ENCODE assay signal across 14 cellular contexts in genomic region chr5:177539411-177539810, GRCh38. TPM values are rescaled to one million over a fixed set of nuclear protein-coding genes. Genes with fewer than 3 reads are reported as not detected.
DNase-seq lines count a peak whose midpoint lies in the region; ATAC-seq, FAIRE-seq and TF ChIP-seq lines count a peak whose summit lies in the region.
"Had no signal": no experiment of that assay in that cellular context is flagged by ENCODE, and none has a peak within 500 bp of the region (broad histone marks: within the 10 kb centered on the region; RNA-seq: fewer than 3 reads in every experiment).

No MANE protein-coding gene starts in this region.

- H3K9ac ChIP-seq in endodermal cell (ENCODE audit: extremely low read depth, low read length, poor library complexity, severe bottlenecking) (no peak overlapping the region), keratinocyte (ENCODE audit: control insufficient read depth, extremely low read depth, insufficient read depth, low read length) (no peak overlapping the region)

- dilution Hi-C loops in keratinocyte (cut with MboI; ENCODE audit: extremely low pct_ligation_motif_present, low sequenced_read_pairs) = no loop called here

- H3K4me2 ChIP-seq in keratinocyte (ENCODE audit: control insufficient read depth, extremely low read depth, insufficient read depth, low read depth, low read length) = peak overlapping the region; percentile 48

- H3K9me3 ChIP-seq in endodermal cell (ENCODE audit: control insufficient read depth, low read length) (no peaks in the 10 kb centered on the region), keratinocyte (ENCODE audit: control insufficient read depth, low read depth, low read length) (no peaks in the 10 kb centered on the region), tibial nerve (no peaks in the 10 kb centered on the region)
- H3K9me3 ChIP-seq: lower lobe of right lung had no signal

- H3K4me3 Mint-ChIP-seq in endodermal cell = no peak overlapping the region
- H3K4me3 Mint-ChIP-seq: activated T-cell treated with anti-CD3 and anti-CD28 coated beads, Interleukin-2, amount 50 U/mL, for 4 hours; brain had no signal

- ATAC-seq in HG03196 (IDR thresholded peaks at IDR 0.05; ENCODE audit: unreplicated experiment) = no peak
- ATAC-seq: activated T-cell treated with anti-CD3 and anti-CD28 coated beads, Interleukin-2, amount 50 U/mL, for 4 hours; lower lobe of right lung had no signal

- H3K27ac ChIP-seq in endodermal cell (ENCODE audit: low read depth, low read length) (no peak overlapping the region), keratinocyte (ENCODE audit: control insufficient read depth, insufficient read depth, low read length) (peak overlapping the region; percentile 19), tibial nerve (peak overlapping the region in 3 of 4 donors; percentile 15 to 62 (median 45))
- H3K27ac ChIP-seq: lower lobe of right lung had no signal

- H3K36me3 Mint-ChIP-seq in endodermal cell (ENCODE audit: low read depth) = peaks cover 58% of the 10 kb centered on the region

- DNase-seq in LHCN-M2 (ENCODE audit: low read depth) = peak; percentile 90
- DNase-seq in endodermal cell = no peak
- no peak for DNase-seq in keratinocyte (ENCODE audit: low read depth, low spot score)
- DNase-seq in tibial nerve (ENCODE audit: low spot score in 2 of 2) = peak in 1 of 2 donors; percentile 45
- DNase-seq in NCI-H748 treated with DMSO at 0.1 percent for 48 hours (lab: John Stamatoyannopoulos, UW) = no peak
- no peak for DNase-seq in inferior parietal cortex (ENCODE audit: extremely low spot score)
- DNase-seq: activated T-cell treated with anti-CD3 and anti-CD28 coated beads, Interleukin-2, amount 50 U/mL, for 4 hours; lower lobe of right lung; NCI-H510A; occipital lobe; stimulated activated naive CD4-positive, alpha-beta T cell treated with Interleukin-2 at 50 U/mL for 16 hours had no signal

- TF ChIP-seq CTCF in endodermal cell (conservative IDR thresholded peaks at IDR 0.05) (no peak), keratinocyte (optimal IDR thresholded peaks at IDR 0.05 in 1 of 3, IDR thresholded peaks at IDR 0.05 in 1 of 3, conservative IDR thresholded peaks at IDR 0.05 in 1 of 3; ENCODE audit: extremely low read depth in 1 of 3, insufficient read depth in 2 of 3, low read length in 3 of 3) (no peak), tibial nerve (IDR thresholded peaks at IDR 0.05) (no peak)

- H3K4me1 Mint-ChIP-seq in endodermal cell = peaks cover 10% of the 10 kb centered on the region

- peaks cover 6% of the 10 kb centered on the region for H3K9me1 ChIP-seq in keratinocyte (ENCODE audit: control insufficient read depth, extremely low read depth, insufficient read depth, low read length)

- H3K27me3 Mint-ChIP-seq in endodermal cell (ENCODE audit: insufficient read depth) = no peaks in the 10 kb centered on the region
- H3K27me3 Mint-ChIP-seq: brain had no signal

- H3K4me3 ChIP-seq in endodermal cell (ENCODE audit: low read length) (no peak overlapping the region), keratinocyte (ENCODE audit: control insufficient read depth in 2 of 3, extremely low read depth in 1 of 3, insufficient read depth in 2 of 3, low read depth in 1 of 3, low read length in 3 of 3) (no peak overlapping the region), tibial nerve (no peak overlapping the region)
- H3K4me3 ChIP-seq: lower lobe of right lung had no signal

- peak in 1 of 2 donors; percentile 60 for TF ChIP-seq EP300 in tibial nerve (IDR thresholded peaks at IDR 0.05)

- H4K20me1 ChIP-seq in keratinocyte (ENCODE audit: control insufficient read depth, extremely low read depth, insufficient read depth, low read length) = no peaks in the 10 kb centered on the region

- H3K4me1 ChIP-seq in endodermal cell (ENCODE audit: control insufficient read depth, insufficient read depth, low read length) (peaks cover 13% of the 10 kb centered on the region), keratinocyte (ENCODE audit: control insufficient read depth, extremely low read depth, insufficient read depth, low read length) (peaks cover 33% of the 10 kb centered on the region), tibial nerve (peaks cover 0 to 63% (median 24%) of the 10 kb centered on the region in 4 donors)

- no peak overlapping the region for H2AFZ ChIP-seq in keratinocyte (ENCODE audit: control insufficient read depth, low read length)

- H3K79me2 ChIP-seq in keratinocyte (ENCODE audit: control insufficient read depth, insufficient read depth, low read length) = peaks cover 51% of the 10 kb centered on the region

- WGBS in endodermal cell (ENCODE audit: insufficient coverage in 1 of 2, insufficient read length in 1 of 2), 2 experiments = 95 to 100% methylated on average over 2 of the region's 2 CpGs
- 31 to 37% methylated on average over 2 of the region's 2 CpGs for WGBS in tibial nerve, 2 donors

- no peak for TF ChIP-seq POLR2A in tibial nerve (IDR thresholded peaks at IDR 0.05)

- peak overlapping the region; percentile 21 for H3K27ac Mint-ChIP-seq in endodermal cell

- H3K27me3 ChIP-seq in endodermal cell (ENCODE audit: control insufficient read depth, insufficient read depth, low read length, poor library complexity, severe bottlenecking) = no peaks in the 10 kb centered on the region
- H3K27me3 ChIP-seq in keratinocyte (ENCODE audit: control insufficient read depth, extremely low read depth, insufficient read depth, low read length) = no peaks in the 10 kb centered on the region
- H3K27me3 ChIP-seq in tibial nerve = no peaks in the 10 kb centered on the region

- peak; percentile 51 for FAIRE-seq in keratinocyte (lab: Jason Lieb, UNC)
- FAIRE-seq: GM12892 had no signal

- no peaks in the 10 kb centered on the region for H3K9me3 Mint-ChIP-seq in endodermal cell
- H3K9me3 Mint-ChIP-seq: activated T-cell treated with anti-CD3 and anti-CD28 coated beads, Interleukin-2, amount 50 U/mL, for 4 hours; brain had no signal

- H3K36me3 ChIP-seq in endodermal cell (ENCODE audit: control insufficient read depth, insufficient read depth, low read length) = peaks cover 86% of the 10 kb centered on the region
- H3K36me3 ChIP-seq in keratinocyte (ENCODE audit: control insufficient read depth in 2 of 2, extremely low read depth in 1 of 2, insufficient read depth in 2 of 2, low read length in 2 of 2) = peaks cover 17 to 20% of the 10 kb centered on the region in 2 experiments
- H3K36me3 ChIP-seq in tibial nerve = peaks cover 0 to 32% (median 16%) of the 10 kb centered on the region in 3 donors

RNA-seq across cellular contexts. Expression of gene FAM193B, which starts 15.0 kb away (rescaled TPM):
- total RNA-seq in LHCN-M2 (2014; rRNA removed) (19.8 and 24.5 TPM in 2 replicates), endodermal cell (100 to 1,000 TPM; 112 to 115 TPM), tibial nerve (100 to 1,000 TPM in 3 of 4 donors, 10 to 100 TPM in 1; 82.4 to 152 (median 115) TPM)
- 19.2 TPM for polyA plus RNA-seq in LHCN-M2 (2012)
- 106 TPM for polyA plus RNA-seq in endodermal cell (2013, experiment 1 of 2)
- polyA plus RNA-seq in endodermal cell (2013, experiment 2 of 2) = 105 TPM
- 21.9 to 43.6 TPM (median 27.5 TPM) in 3 replicates for polyA plus RNA-seq in keratinocyte
- polyA plus RNA-seq in keratinocyte (2011; ENCODE audit: low read depth) = 47.7 TPM
- 9.1 and 13.2 TPM in 2 replicates for polyA plus RNA-seq in keratinocyte (2011; cell fraction: cytosol; rRNA removed)
- 134 and 149 TPM in 2 replicates for polyA plus RNA-seq in keratinocyte (2011; cell fraction: nucleus; rRNA removed)
- 19.0 and 59.8 TPM in 2 replicates for polyA plus RNA-seq in keratinocyte (2012; ENCODE audit: low replicate concordance)
- 17.2 to 33.0 TPM (median 26.8 TPM) in 3 replicates for polyA minus RNA-seq in keratinocyte
- 31.7 TPM for polyA minus RNA-seq in keratinocyte (2011; cell fraction: cytosol; rRNA and poly(A)+ RNA removed)
- polyA minus RNA-seq in keratinocyte (2011; cell fraction: nucleus; rRNA and poly(A)+ RNA removed) = 30.3 and 35.2 TPM in 2 replicates

RNA-seq across cellular contexts. Expression of gene DDX41, which starts 22.6 kb away (rescaled TPM):
- total RNA-seq in LHCN-M2 (2014; rRNA removed) (153 and 185 TPM in 2 replicates), endodermal cell (100 to 1,000 TPM; 115 TPM), tibial nerve (100 to 1,000 TPM in 2 of 4 donors, 10 to 100 TPM in 2; 85.3 to 139 (median 105) TPM)
- 307 TPM for polyA plus RNA-seq in LHCN-M2 (2012)
- 82.8 TPM for polyA plus RNA-seq in endodermal cell (2013, experiment 1 of 2)
- polyA plus RNA-seq in endodermal cell (2013, experiment 2 of 2) = 76.3 TPM
- 71.3 to 95.8 TPM (median 81.7 TPM) in 3 replicates for polyA plus RNA-seq in keratinocyte
- 49.8 TPM for polyA plus RNA-seq in keratinocyte (2011; ENCODE audit: low read depth)
- 52.7 and 109 TPM in 2 replicates for polyA plus RNA-seq in keratinocyte (2011; cell fraction: cytosol; rRNA removed)
- polyA plus RNA-seq in keratinocyte (2011; cell fraction: nucleus; rRNA removed) = 123 and 141 TPM in 2 replicates
- 60.4 and 119 TPM in 2 replicates for polyA plus RNA-seq in keratinocyte (2012; ENCODE audit: low replicate concordance)
- 72.8 to 95.0 TPM (median 76.2 TPM) in 3 replicates for polyA minus RNA-seq in keratinocyte
- 368 TPM for polyA minus RNA-seq in keratinocyte (2011; cell fraction: cytosol; rRNA and poly(A)+ RNA removed)
- 66.2 and 69.3 TPM in 2 replicates for polyA minus RNA-seq in keratinocyte (2011; cell fraction: nucleus; rRNA and poly(A)+ RNA removed)

RNA-seq across cellular contexts. Expression of gene DOK3, which starts 29.8 kb away (rescaled TPM):
- 7.0 and 14.8 TPM in 2 replicates for total RNA-seq in LHCN-M2 (2014; rRNA removed)
- polyA plus RNA-seq in LHCN-M2 (2012) = 11.0 TPM
- total RNA-seq in endodermal cell = 1 to 10 TPM; 2.1 to 7.7 TPM
- 2.2 TPM for polyA plus RNA-seq in endodermal cell (2013, experiment 1 of 2)
- polyA plus RNA-seq in endodermal cell (2013, experiment 2 of 2) = 3.3 TPM
- polyA plus RNA-seq in keratinocyte = 1.5 to 3.6 TPM (median 1.7 TPM) in 3 replicates
- polyA plus RNA-seq in keratinocyte (2011; ENCODE audit: low read depth) = 0.84 TPM
- polyA plus RNA-seq in keratinocyte (2011; cell fraction: cytosol; rRNA removed) = 1.2 and 1.4 TPM in 2 replicates
- polyA plus RNA-seq in keratinocyte (2011; cell fraction: nucleus; rRNA removed) = 12.7 and 16.8 TPM in 2 replicates
- polyA plus RNA-seq in keratinocyte (2012; ENCODE audit: low replicate concordance) = 1.2 and 2.1 TPM in 2 replicates
- polyA minus RNA-seq in keratinocyte = 0.75 to 2.6 TPM (median 2.5 TPM) in 3 replicates
- not detected for polyA minus RNA-seq in keratinocyte (2011; cell fraction: cytosol; rRNA and poly(A)+ RNA removed)
- polyA minus RNA-seq in keratinocyte (2011; cell fraction: nucleus; rRNA and poly(A)+ RNA removed) = 4.9 and 5.4 TPM in 2 replicates
- total RNA-seq in tibial nerve = 10 to 100 TPM in 3 of 4 donors, 1 to 10 TPM in 1; 7.8 to 20.1 (median 11.5) TPM

RNA-seq across cellular contexts. Expression of gene PDLIM7, which starts 42.0 kb away (rescaled TPM):
- 252 and 281 TPM in 2 replicates for total RNA-seq in LHCN-M2 (2014; rRNA removed)
- 380 TPM for polyA plus RNA-seq in LHCN-M2 (2012)
- 100 to 1,000 TPM; 196 to 241 TPM for total RNA-seq in endodermal cell
- 307 TPM for polyA plus RNA-seq in endodermal cell (2013, experiment 1 of 2)
- polyA plus RNA-seq in endodermal cell (2013, experiment 2 of 2) = 281 TPM
- 48.5 to 83.6 TPM (median 60.5 TPM) in 3 replicates for polyA plus RNA-seq in keratinocyte
- polyA plus RNA-seq in keratinocyte (2011; ENCODE audit: low read depth) = 23.4 TPM
- polyA plus RNA-seq in keratinocyte (2011; cell fraction: cytosol; rRNA removed) = 33.0 and 72.1 TPM in 2 replicates
- 124 and 193 TPM in 2 replicates for polyA plus RNA-seq in keratinocyte (2011; cell fraction: nucleus; rRNA removed)
- 35.6 and 111 TPM in 2 replicates for polyA plus RNA-seq in keratinocyte (2012; ENCODE audit: low replicate concordance)
- polyA minus RNA-seq in keratinocyte = 39.5 to 63.3 TPM (median 44.1 TPM) in 3 replicates
- 84.2 TPM for polyA minus RNA-seq in keratinocyte (2011; cell fraction: cytosol; rRNA and poly(A)+ RNA removed)
- polyA minus RNA-seq in keratinocyte (2011; cell fraction: nucleus; rRNA and poly(A)+ RNA removed) = 61.5 and 66.3 TPM in 2 replicates
- total RNA-seq in tibial nerve = 100 to 1,000 TPM in 1 of 4 donors, 10 to 100 TPM in 3; 78.0 to 138 (median 89.9) TPM

RNA-seq across cellular contexts. Expression of gene TMED9, which starts 52.6 kb away (rescaled TPM):
- 119 and 136 TPM in 2 replicates for total RNA-seq in LHCN-M2 (2014; rRNA removed)
- 405 TPM for polyA plus RNA-seq in LHCN-M2 (2012)
- total RNA-seq in endodermal cell = 100 to 1,000 TPM; 184 to 205 TPM
- polyA plus RNA-seq in endodermal cell (2013, experiment 1 of 2) = 159 TPM
- polyA plus RNA-seq in endodermal cell (2013, experiment 2 of 2) = 153 TPM
- 247 to 341 TPM (median 276 TPM) in 3 replicates for polyA plus RNA-seq in keratinocyte
- 98.2 TPM for polyA plus RNA-seq in keratinocyte (2011; ENCODE audit: low read depth)
- polyA plus RNA-seq in keratinocyte (2011; cell fraction: cytosol; rRNA removed) = 171 and 186 TPM in 2 replicates
- 366 and 464 TPM in 2 replicates for polyA plus RNA-seq in keratinocyte (2011; cell fraction: nucleus; rRNA removed)
- 218 and 294 TPM in 2 replicates for polyA plus RNA-seq in keratinocyte (2012; ENCODE audit: low replicate concordance)
- 212 to 290 TPM (median 232 TPM) in 3 replicates for polyA minus RNA-seq in keratinocyte
- polyA minus RNA-seq in keratinocyte (2011; cell fraction: cytosol; rRNA and poly(A)+ RNA removed) = 147 TPM
- 132 and 170 TPM in 2 replicates for polyA minus RNA-seq in keratinocyte (2011; cell fraction: nucleus; rRNA and poly(A)+ RNA removed)
- total RNA-seq in tibial nerve = 10 to 100 TPM; 83.3 to 97.1 (median 95.8) TPM
